In genomic region chrX:12949927-12950656, GRCh38 we compare ENCODE assay signal across 1 cellular context.
TF ChIP-seq lines count a peak whose summit lies in the region.

No MANE protein-coding gene starts in this region.

TF ChIP-seq in K562, 482 proteins besides CTCF, POLR2A, EP300 and RAD21 (continued from another document and continues in another):
- TF ChIP-seq STAT6 (CRISPR knock-in tag; IDR thresholded peaks at IDR 0.05) (no peak), KAT7 (CRISPR knock-in tag; IDR thresholded peaks at IDR 0.05; ENCODE audit: borderline replicate concordance) (no peak), HNRNPUL1 (IDR thresholded peaks at IDR 0.05; ENCODE audit: low read length) (no peak), ZNF347 (CRISPR knock-in tag; IDR thresholded peaks at IDR 0.05; ENCODE audit: low read depth) (no peak), NRF1 (conservative IDR thresholded peaks at IDR 0.05 in 1 of 2, IDR thresholded peaks at IDR 0.05 in 1 of 2) (peak; percentile 59 to 68), TCF7 (IDR thresholded peaks at IDR 0.05; ENCODE audit: borderline replicate concordance) (no peak), MTF1 (CRISPR knock-in tag; IDR thresholded peaks at IDR 0.05; ENCODE audit: borderline replicate concordance) (no peak), ZNF175 (CRISPR knock-in tag; IDR thresholded peaks at IDR 0.05; ENCODE audit: low read depth) (0 out of 2 replicates have a peak, but pooled peaks have one; percentile 31), TRIM24 (IDR thresholded peaks at IDR 0.05) (no peak), KDM4B (IDR thresholded peaks at IDR 0.05; ENCODE audit: borderline replicate concordance in 2 of 2, low read depth in 1 of 2) (no peak), CHD4 (IDR thresholded peaks at IDR 0.05; ENCODE audit: insufficient read depth, insufficient replicate concordance, low read depth, low read length, poor library complexity, severe bottlenecking) (no peak), ZSCAN32 (CRISPR knock-in tag; IDR thresholded peaks at IDR 0.05) (no peak), CEBPG (CRISPR knock-in tag; IDR thresholded peaks at IDR 0.05) (peak; percentile 29; the same call in 1 of the 2 replicates), CEBPG (tag; conservative IDR thresholded peaks at IDR 0.05 in 1 of 2, IDR thresholded peaks at IDR 0.05 in 1 of 2) (peak; percentile 58 to 59; a peak in 3 of 4 replicates), MEIS2 (IDR thresholded peaks at IDR 0.05; ENCODE audit: partially characterized antibody) (peak; percentile 54), CBFB (CRISPR knock-in tag; IDR thresholded peaks at IDR 0.05) (no peak), FIP1L1 (IDR thresholded peaks at IDR 0.05; ENCODE audit: low read depth, low read length, poor library complexity, severe bottlenecking) (no peak), ZNF584 (CRISPR knock-in tag; IDR thresholded peaks at IDR 0.05; ENCODE audit: low read depth) (peak; percentile 82), TAF15 (IDR thresholded peaks at IDR 0.05; ENCODE audit: low read depth, low read length) (no peak), E4F1 (CRISPR knock-in tag; IDR thresholded peaks at IDR 0.05; ENCODE audit: borderline replicate concordance) (no peak), REST (CRISPR knock-in tag; IDR thresholded peaks at IDR 0.05; ENCODE audit: low read depth) (no peak), STAT5A (IDR thresholded peaks at IDR 0.05; ENCODE audit: borderline replicate concordance, low read length) (no peak), TAF9B (IDR thresholded peaks at IDR 0.05; ENCODE audit: partially characterized antibody) (no peak), EHMT2 (IDR thresholded peaks at IDR 0.05) (no peak), PYGO2 (tag; IDR thresholded peaks at IDR 0.05) (0 out of 2 replicates have a peak, but pooled peaks have one; percentile 19), ZNF830 (CRISPR knock-in tag; IDR thresholded peaks at IDR 0.05) (no peak), DACH1 (IDR thresholded peaks at IDR 0.05; ENCODE audit: partially characterized antibody) (no peak), DDX20 (tag; IDR thresholded peaks at IDR 0.05; ENCODE audit: low read depth) (no peak), MIER1 (IDR thresholded peaks at IDR 0.05; ENCODE audit: low read depth) (no peak), RBBP5 (IDR thresholded peaks at IDR 0.05; ENCODE audit: borderline replicate concordance, insufficient read depth, low read length, poor library complexity, severe bottlenecking) (no peak), ZNF184 (CRISPR knock-in tag; IDR thresholded peaks at IDR 0.05) (no peak), GATA2 (CRISPR knock-in tag; IDR thresholded peaks at IDR 0.05) (peak; percentile 71), SMARCC2 (IDR thresholded peaks at IDR 0.05; ENCODE audit: low read depth) (no peak), ZNF707 (CRISPR knock-in tag; conservative IDR thresholded peaks at IDR 0.05) (no peak), TGIF2 (CRISPR knock-in tag; IDR thresholded peaks at IDR 0.05) (no peak), ZFX (CRISPR knock-in tag; IDR thresholded peaks at IDR 0.05) (no peak), ZNF224 (CRISPR knock-in tag; IDR thresholded peaks at IDR 0.05) (no peak)
- TF ChIP-seq, protein P1, sequence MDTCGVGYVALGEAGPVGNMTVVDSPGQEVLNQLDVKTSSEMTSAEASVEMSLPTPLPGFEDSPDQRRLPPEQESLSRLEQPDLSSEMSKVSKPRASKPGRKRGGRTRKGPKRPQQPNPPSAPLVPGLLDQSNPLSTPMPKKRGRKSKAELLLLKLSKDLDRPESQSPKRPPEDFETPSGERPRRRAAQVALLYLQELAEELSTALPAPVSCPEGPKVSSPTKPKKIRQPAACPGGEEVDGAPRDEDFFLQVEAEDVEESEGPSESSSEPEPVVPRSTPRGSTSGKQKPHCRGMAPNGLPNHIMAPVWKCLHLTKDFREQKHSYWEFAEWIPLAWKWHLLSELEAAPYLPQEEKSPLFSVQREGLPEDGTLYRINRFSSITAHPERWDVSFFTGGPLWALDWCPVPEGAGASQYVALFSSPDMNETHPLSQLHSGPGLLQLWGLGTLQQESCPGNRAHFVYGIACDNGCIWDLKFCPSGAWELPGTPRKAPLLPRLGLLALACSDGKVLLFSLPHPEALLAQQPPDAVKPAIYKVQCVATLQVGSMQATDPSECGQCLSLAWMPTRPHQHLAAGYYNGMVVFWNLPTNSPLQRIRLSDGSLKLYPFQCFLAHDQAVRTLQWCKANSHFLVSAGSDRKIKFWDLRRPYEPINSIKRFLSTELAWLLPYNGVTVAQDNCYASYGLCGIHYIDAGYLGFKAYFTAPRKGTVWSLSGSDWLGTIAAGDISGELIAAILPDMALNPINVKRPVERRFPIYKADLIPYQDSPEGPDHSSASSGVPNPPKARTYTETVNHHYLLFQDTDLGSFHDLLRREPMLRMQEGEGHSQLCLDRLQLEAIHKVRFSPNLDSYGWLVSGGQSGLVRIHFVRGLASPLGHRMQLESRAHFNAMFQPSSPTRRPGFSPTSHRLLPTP (IDR thresholded peaks at IDR 0.05; ENCODE audit: borderline replicate concordance, extremely low read depth, insufficient read length), result no peak
- TF ChIP-seq, protein P2, sequence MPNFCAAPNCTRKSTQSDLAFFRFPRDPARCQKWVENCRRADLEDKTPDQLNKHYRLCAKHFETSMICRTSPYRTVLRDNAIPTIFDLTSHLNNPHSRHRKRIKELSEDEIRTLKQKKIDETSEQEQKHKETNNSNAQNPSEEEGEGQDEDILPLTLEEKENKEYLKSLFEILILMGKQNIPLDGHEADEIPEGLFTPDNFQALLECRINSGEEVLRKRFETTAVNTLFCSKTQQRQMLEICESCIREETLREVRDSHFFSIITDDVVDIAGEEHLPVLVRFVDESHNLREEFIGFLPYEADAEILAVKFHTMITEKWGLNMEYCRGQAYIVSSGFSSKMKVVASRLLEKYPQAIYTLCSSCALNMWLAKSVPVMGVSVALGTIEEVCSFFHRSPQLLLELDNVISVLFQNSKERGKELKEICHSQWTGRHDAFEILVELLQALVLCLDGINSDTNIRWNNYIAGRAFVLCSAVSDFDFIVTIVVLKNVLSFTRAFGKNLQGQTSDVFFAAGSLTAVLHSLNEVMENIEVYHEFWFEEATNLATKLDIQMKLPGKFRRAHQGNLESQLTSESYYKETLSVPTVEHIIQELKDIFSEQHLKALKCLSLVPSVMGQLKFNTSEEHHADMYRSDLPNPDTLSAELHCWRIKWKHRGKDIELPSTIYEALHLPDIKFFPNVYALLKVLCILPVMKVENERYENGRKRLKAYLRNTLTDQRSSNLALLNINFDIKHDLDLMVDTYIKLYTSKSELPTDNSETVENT (CRISPR knock-in tag; IDR thresholded peaks at IDR 0.05), result no peak
- TF ChIP-seq, protein P3, sequence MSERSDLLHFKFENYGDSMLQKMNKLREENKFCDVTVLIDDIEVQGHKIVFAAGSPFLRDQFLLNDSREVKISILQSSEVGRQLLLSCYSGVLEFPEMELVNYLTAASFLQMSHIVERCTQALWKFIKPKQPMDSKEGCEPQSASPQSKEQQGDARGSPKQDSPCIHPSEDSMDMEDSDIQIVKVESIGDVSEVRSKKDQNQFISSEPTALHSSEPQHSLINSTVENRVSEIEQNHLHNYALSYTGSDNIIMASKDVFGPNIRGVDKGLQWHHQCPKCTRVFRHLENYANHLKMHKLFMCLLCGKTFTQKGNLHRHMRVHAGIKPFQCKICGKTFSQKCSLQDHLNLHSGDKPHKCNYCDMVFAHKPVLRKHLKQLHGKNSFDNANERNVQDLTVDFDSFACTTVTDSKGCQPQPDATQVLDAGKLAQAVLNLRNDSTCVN (CRISPR knock-in tag; IDR thresholded peaks at IDR 0.05), result no peak
- TF ChIP-seq, protein P4, sequence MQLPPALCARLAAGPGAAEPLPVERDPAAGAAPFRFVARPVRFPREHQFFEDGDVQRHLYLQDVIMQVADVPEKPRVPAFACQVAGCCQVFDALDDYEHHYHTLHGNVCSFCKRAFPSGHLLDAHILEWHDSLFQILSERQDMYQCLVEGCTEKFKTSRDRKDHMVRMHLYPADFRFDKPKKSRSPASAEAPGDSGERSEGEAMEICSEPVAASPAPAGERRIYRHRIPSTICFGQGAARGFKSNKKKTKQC (CRISPR knock-in tag; IDR thresholded peaks at IDR 0.05), result no peak
- TF ChIP-seq, protein P5, sequence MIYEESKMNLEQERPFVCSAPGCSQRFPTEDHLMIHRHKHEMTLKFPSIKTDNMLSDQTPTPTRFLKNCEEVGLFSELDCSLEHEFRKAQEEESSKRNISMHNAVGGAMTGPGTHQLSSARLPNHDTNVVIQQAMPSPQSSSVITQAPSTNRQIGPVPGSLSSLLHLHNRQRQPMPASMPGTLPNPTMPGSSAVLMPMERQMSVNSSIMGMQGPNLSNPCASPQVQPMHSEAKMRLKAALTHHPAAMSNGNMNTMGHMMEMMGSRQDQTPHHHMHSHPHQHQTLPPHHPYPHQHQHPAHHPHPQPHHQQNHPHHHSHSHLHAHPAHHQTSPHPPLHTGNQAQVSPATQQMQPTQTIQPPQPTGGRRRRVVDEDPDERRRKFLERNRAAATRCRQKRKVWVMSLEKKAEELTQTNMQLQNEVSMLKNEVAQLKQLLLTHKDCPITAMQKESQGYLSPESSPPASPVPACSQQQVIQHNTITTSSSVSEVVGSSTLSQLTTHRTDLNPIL (CRISPR knock-in tag; IDR thresholded peaks at IDR 0.05), result no peak
- TF ChIP-seq, protein P6, sequence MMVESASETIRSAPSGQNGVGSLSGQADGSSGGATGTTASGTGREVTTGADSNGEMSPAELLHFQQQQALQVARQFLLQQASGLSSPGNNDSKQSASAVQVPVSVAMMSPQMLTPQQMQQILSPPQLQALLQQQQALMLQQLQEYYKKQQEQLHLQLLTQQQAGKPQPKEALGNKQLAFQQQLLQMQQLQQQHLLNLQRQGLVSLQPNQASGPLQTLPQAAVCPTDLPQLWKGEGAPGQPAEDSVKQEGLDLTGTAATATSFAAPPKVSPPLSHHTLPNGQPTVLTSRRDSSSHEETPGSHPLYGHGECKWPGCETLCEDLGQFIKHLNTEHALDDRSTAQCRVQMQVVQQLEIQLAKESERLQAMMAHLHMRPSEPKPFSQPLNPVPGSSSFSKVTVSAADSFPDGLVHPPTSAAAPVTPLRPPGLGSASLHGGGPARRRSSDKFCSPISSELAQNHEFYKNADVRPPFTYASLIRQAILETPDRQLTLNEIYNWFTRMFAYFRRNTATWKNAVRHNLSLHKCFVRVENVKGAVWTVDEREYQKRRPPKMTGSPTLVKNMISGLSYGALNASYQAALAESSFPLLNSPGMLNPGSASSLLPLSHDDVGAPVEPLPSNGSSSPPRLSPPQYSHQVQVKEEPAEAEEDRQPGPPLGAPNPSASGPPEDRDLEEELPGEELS (CRISPR knock-in tag; IDR thresholded peaks at IDR 0.05; ENCODE audit: borderline replicate concordance), result no peak
